In genomic region chr4:76665139-76665538, GRCh38 we compare ENCODE assay signal across 1 cellular context.
TF ChIP-seq lines count a peak whose summit lies in the region.

No MANE protein-coding gene starts in this region.

TF ChIP-seq in HepG2, 621 proteins besides CTCF, POLR2A, EP300 and RAD21 (continued from another document):
- TF ChIP-seq RERE (CRISPR knock-in tag; IDR thresholded peaks at IDR 0.05; ENCODE audit: low read depth): no peak
- no peak for TF ChIP-seq TOE1 (CRISPR knock-in tag; IDR thresholded peaks at IDR 0.05)
- no peak for TF ChIP-seq ZMYM2 (CRISPR knock-in tag; IDR thresholded peaks at IDR 0.05)
- TF ChIP-seq, protein P1, sequence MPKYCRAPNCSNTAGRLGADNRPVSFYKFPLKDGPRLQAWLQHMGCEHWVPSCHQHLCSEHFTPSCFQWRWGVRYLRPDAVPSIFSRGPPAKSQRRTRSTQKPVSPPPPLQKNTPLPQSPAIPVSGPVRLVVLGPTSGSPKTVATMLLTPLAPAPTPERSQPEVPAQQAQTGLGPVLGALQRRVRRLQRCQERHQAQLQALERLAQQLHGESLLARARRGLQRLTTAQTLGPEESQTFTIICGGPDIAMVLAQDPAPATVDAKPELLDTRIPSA (CRISPR knock-in tag; IDR thresholded peaks at IDR 0.05; ENCODE audit: borderline replicate concordance): no peak
- TF ChIP-seq, protein P2, sequence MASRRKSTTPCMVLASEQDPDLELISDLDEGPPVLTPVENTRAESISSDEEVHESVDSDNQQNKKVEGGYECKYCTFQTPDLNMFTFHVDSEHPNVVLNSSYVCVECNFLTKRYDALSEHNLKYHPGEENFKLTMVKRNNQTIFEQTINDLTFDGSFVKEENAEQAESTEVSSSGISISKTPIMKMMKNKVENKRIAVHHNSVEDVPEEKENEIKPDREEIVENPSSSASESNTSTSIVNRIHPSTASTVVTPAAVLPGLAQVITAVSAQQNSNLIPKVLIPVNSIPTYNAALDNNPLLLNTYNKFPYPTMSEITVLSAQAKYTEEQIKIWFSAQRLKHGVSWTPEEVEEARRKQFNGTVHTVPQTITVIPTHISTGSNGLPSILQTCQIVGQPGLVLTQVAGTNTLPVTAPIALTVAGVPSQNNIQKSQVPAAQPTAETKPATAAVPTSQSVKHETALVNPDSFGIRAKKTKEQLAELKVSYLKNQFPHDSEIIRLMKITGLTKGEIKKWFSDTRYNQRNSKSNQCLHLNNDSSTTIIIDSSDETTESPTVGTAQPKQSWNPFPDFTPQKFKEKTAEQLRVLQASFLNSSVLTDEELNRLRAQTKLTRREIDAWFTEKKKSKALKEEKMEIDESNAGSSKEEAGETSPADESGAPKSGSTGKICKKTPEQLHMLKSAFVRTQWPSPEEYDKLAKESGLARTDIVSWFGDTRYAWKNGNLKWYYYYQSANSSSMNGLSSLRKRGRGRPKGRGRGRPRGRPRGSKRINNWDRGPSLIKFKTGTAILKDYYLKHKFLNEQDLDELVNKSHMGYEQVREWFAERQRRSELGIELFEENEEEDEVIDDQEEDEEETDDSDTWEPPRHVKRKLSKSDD (CRISPR knock-in tag; IDR thresholded peaks at IDR 0.05; ENCODE audit: low read depth): no peak
- TF ChIP-seq, protein P3, sequence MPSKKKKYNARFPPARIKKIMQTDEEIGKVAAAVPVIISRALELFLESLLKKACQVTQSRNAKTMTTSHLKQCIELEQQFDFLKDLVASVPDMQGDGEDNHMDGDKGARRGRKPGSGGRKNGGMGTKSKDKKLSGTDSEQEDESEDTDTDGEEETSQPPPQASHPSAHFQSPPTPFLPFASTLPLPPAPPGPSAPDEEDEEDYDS (CRISPR knock-in tag; IDR thresholded peaks at IDR 0.05): no peak
- TF ChIP-seq CBX5 (CRISPR knock-in tag; IDR thresholded peaks at IDR 0.05; ENCODE audit: borderline replicate concordance): no peak
TF ChIP-seq in HepG2: peak in this region for 0.
